Comparison of ENCODE assay signal across 22 cellular contexts in genomic region chr1:194372266-194372665, GRCh38.
"Had no signal": no experiment of that assay in that cellular context is flagged by ENCODE, and none has a peak within 500 bp of the region (broad histone marks: within the 10 kb centered on the region; RNA-seq: fewer than 3 reads in every experiment).

No MANE protein-coding gene starts in this region.

- H3K9ac ChIP-seq: neural progenitor cell, parathyroid adenoma had no signal

- H3K27ac ChIP-seq: hepatocyte, left ventricle myocardium inferior, neural progenitor cell, neutrophil, parathyroid adenoma, skin epidermis, tibial nerve, uterus had no signal

- H3K9me3 ChIP-seq: left ventricle myocardium inferior, neutrophil, tibial nerve, uterus had no signal

- H3K4me1 ChIP-seq: left ventricle myocardium inferior, neural progenitor cell, parathyroid adenoma, tibial nerve, uterus had no signal

- DNase-seq: islet precursor cell; left ventricle myocardium inferior; mesenchymal stem cell; naive B cell; natural killer cell; nephron progenitor cell; occipital lobe; retina; right cardiac atrium; stimulated activated CD4-positive, alpha-beta T cell treated with anti-CD3 and anti-CD28 coated beads, Interleukin-12 subunit alpha, Interleukin-12 subunit beta, amount 100 ng/mL, for 4 hours; stimulated activated CD4-positive, alpha-beta T cell treated with anti-CD3 and anti-CD28 coated beads, Interleukin-15, amount 100 ng/mL, for 24 hours; stimulated activated CD4-positive, alpha-beta T cell treated with anti-CD3 and anti-CD28 coated beads, Interleukin-2, amount 100 ng/mL, for 24 hours; stimulated activated CD4-positive, alpha-beta T cell treated with anti-CD3 and anti-CD28 coated beads, Interleukin-4, amount 100 ng/mL, for 1 hour; stimulated activated naive B cell treated with anti-CD40 and anti-IgM and Interleukin-4, amounts not matched to agents 10 μg/mL and 1 μg/mL and 100 μg/mL, for 72 hours; uterus had no signal

- H3K36me3 ChIP-seq: left ventricle myocardium inferior, neural progenitor cell, neutrophil, tibial nerve, uterus had no signal

- H3K4me3 ChIP-seq: hepatocyte, left ventricle myocardium inferior, neural progenitor cell, skin epidermis, tibial nerve, uterus had no signal

- H3K4me2 ChIP-seq: hepatocyte, neural progenitor cell had no signal

- ATAC-seq: natural killer cell; right cardiac atrium; sciatic nerve; stimulated activated naive B cell treated with anti-CD40 and anti-IgM and Interleukin-4, amounts not matched to agents 10 μg/mL and 1 μg/mL and 100 μg/mL, for 72 hours had no signal

- H3K27me3 ChIP-seq: hepatocyte, neural progenitor cell, neutrophil, tibial nerve, uterus had no signal

- H3K79me2 ChIP-seq: hepatocyte, parathyroid adenoma had no signal

- H2AFZ ChIP-seq: hepatocyte, neural progenitor cell, parathyroid adenoma had no signal
